Comparison of ENCODE assay signal across 8 cellular contexts in the genomic region with DNA sequence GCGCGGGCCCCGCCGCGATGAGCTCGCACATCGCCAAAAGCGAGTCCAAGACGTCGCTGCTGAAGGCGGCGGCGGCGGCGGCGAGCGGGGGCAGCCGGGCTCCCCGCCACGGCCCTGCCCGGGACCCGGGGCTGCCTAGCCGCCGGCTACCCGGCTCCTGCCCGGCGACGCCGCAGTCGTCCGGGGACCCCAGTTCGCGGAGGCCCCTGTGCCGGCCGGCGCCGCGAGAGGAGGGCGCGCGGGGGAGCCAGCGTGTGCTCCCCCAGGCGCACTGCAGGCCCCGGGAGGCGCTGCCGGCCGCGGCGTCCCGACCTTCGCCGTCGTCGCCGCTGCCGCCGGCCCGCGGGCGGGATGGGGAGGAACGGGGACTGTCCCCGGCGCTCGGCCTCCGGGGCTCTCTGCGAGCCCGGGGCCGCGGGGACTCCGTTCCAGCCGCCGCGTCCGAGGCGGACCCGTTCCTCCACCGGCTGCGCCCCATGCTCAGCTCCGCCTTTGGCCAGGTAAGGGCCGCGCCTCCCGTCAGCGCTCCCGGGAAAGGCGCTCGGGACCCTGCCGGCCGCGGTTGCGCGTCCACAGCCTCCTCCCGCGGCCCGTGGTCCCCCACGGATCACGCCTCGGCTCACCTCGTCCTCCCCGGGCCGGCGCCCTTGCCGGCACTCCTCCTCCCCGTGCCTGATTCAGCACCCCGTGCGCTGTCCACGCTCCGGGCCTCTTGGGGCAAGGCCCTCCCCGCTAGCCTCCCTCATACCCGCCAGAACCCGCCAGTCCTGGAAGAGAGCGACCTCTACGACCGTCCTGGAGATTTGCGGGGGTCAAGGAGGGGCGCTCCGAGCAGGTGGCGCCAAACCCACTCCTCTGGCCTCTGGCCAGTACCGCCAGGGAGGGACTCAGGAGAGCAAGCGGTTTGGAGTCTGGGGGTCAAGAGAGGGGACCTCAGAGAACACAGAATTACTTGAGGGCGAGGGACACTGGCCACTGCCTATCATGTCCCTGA. TPM values are rescaled to one million over a fixed set of nuclear protein-coding genes. Genes with fewer than 3 reads are reported as not detected.
DNase-seq lines count a peak whose midpoint lies in the region; ATAC-seq and TF ChIP-seq lines count a peak whose summit lies in the region.
"Had no signal": no experiment of that assay in that cellular context is flagged by ENCODE, and none has a peak within 500 bp of the region (broad histone marks: within the 10 kb centered on the region; RNA-seq: fewer than 3 reads in every experiment).

No MANE protein-coding gene starts in this region.

- TF ChIP-seq CTCF in heart right ventricle (IDR thresholded peaks at IDR 0.05), result no peak
- TF ChIP-seq CTCF in gastrocnemius medialis (IDR thresholded peaks at IDR 0.05 in 4 of 5, conservative IDR thresholded peaks at IDR 0.05 in 1 of 5), result no peak

- H3K9me3 ChIP-seq in heart right ventricle (no peaks in the 10 kb centered on the region), gastrocnemius medialis (no peaks in the 10 kb centered on the region)

- in situ Hi-C loops in gastrocnemius medialis (cut with MboI; ENCODE audit: low sequenced_read_pairs in 4 of 4), result loop anchor here in 3 of 4 donors (5.0 to 25.0 kb wide), 4 partner anchors 56 to 471 kb away; partner anchors contain the start of genes HNF1A (in 2 of the 3), POP5 (in 1 of the 3) and UNC119B (in 1 of the 3)

- peak overlapping the region; percentile 47 for H3K27ac Mint-ChIP-seq in activated naive CD4-positive, alpha-beta T cell treated with anti-CD3 and anti-CD28 coated beads, Interleukin-2, amount 50 U/mL, for 24 hours

- H3K4me3 Mint-ChIP-seq in activated naive CD4-positive, alpha-beta T cell treated with anti-CD3 and anti-CD28 coated beads, Interleukin-2, amount 50 U/mL, for 24 hours, result peak overlapping the region; percentile 81

- H3K36me3 ChIP-seq in heart right ventricle (no peaks in the 10 kb centered on the region), gastrocnemius medialis (no peaks in the 10 kb centered on the region)

- H3K4me1 ChIP-seq in heart right ventricle, result peaks cover 6 to 13% (median 11%) of the 10 kb centered on the region in 9 donors
- peaks cover 3 to 5% of the 10 kb centered on the region in 2 donors for H3K4me1 ChIP-seq in gastrocnemius medialis

- H3K27me3 ChIP-seq in heart right ventricle (peaks cover 10 to 75% (median 62%) of the 10 kb centered on the region in 7 donors), gastrocnemius medialis (peaks cover 31 to 48% (median 41%) of the 10 kb centered on the region in 3 donors)

- no peaks in the 10 kb centered on the region for H3K9me3 Mint-ChIP-seq in activated naive CD4-positive, alpha-beta T cell treated with anti-CD3 and anti-CD28 coated beads, Interleukin-2, amount 50 U/mL, for 24 hours

- H3K36me3 Mint-ChIP-seq in activated naive CD4-positive, alpha-beta T cell treated with anti-CD3 and anti-CD28 coated beads, Interleukin-2, amount 50 U/mL, for 24 hours, result no peaks in the 10 kb centered on the region

- intact Hi-C loops in heart right ventricle (cut with DNase I) (loop anchor here in 2 of 10 donors (5.0 kb wide), 2 partner anchors 54 to 331 kb away; no protein-coding TSS in a partner anchor), gastrocnemius medialis (cut with DNase I; ENCODE audit: low total_unique reads) (loop anchor here (10.0 kb wide), 2 partner anchors 196 to 454 kb away; partner anchors contain the start of genes GATC and TRIAP1)

- no peak overlapping the region for H3K27ac ChIP-seq in heart right ventricle
- no peak overlapping the region for H3K27ac ChIP-seq in gastrocnemius medialis
- H3K27ac ChIP-seq: epithelial cell of prostate had no signal

- peaks cover 6% of the 10 kb centered on the region for H3K4me1 Mint-ChIP-seq in activated naive CD4-positive, alpha-beta T cell treated with anti-CD3 and anti-CD28 coated beads, Interleukin-2, amount 50 U/mL, for 24 hours

- 1% methylated on average over 94 to 120 of the region's 120 CpGs for WGBS in heart right ventricle, 2 donors

- peaks cover 34% of the 10 kb centered on the region for H3K27me3 Mint-ChIP-seq in activated naive CD4-positive, alpha-beta T cell treated with anti-CD3 and anti-CD28 coated beads, Interleukin-2, amount 50 U/mL, for 24 hours

- H3K4me3 ChIP-seq in heart right ventricle (peak overlapping the region in 9 of 10 donors; percentile 37 to 55 (median 44)), gastrocnemius medialis (peak overlapping the region; percentile 35 to 67 (median 50))

- no peak for TF ChIP-seq POLR2A in gastrocnemius medialis (IDR thresholded peaks at IDR 0.05)

- ATAC-seq in GM18511 (IDR thresholded peaks at IDR 0.05; ENCODE audit: unreplicated experiment), result peak; percentile 68
- ATAC-seq in HG02870 (IDR thresholded peaks at IDR 0.05; ENCODE audit: unreplicated experiment), result peak; percentile 21
- ATAC-seq in heart right ventricle, result peak; percentile 83 to 92 (median 90)
- peak; percentile 70 to 71 for ATAC-seq in gastrocnemius medialis
- ATAC-seq in GM18873 (IDR thresholded peaks at IDR 0.05; ENCODE audit: low FRiP score, unreplicated experiment), result no peak

- DNase-seq in RKO (ENCODE audit: low spot score) (peak; percentile 75), heart right ventricle (peak; percentile 32 to 55), gastrocnemius medialis (peak in 1 of 2 donors; percentile 20)

RNA-seq across cellular contexts. Expression of gene CABP1, which starts 0.7 kb away (rescaled TPM):
- total RNA-seq in heart right ventricle, result 1 to 10 TPM; 1.3 to 8.7 (median 3.0) TPM
- polyA plus RNA-seq in heart right ventricle, result 10 to 100 TPM in 1 of 2 donors, 1 to 10 TPM in 1; 3.3 to 12.0 TPM
- 1 to 10 TPM in 1 of 4 donors, under 1 TPM in 2, not detected in 1; 0.52 to 1.6 (median 0.62) TPM for total RNA-seq in gastrocnemius medialis

RNA-seq across cellular contexts. Expression of gene MLEC, which starts 45.8 kb away (rescaled TPM):
- 100 to 1,000 TPM in 8 of 10 donors, 10 to 100 TPM in 2; 95.1 to 179 (median 118) TPM for total RNA-seq in heart right ventricle
- 10 to 100 TPM; 35.3 to 59.2 TPM for polyA plus RNA-seq in heart right ventricle
- total RNA-seq in gastrocnemius medialis, result 10 to 100 TPM; 46.5 to 89.4 (median 60.1) TPM

RNA-seq across cellular contexts. Expression of gene POP5, which starts 59.9 kb away (rescaled TPM):
- total RNA-seq in heart right ventricle (10 to 100 TPM; 21.1 to 49.9 (median 36.9) TPM), gastrocnemius medialis (10 to 100 TPM; 12.2 to 23.3 (median 15.2) TPM)
- polyA plus RNA-seq in heart right ventricle, result 10 to 100 TPM; 31.7 to 59.6 TPM
